ENCODE assay signal across 1 cellular context in genomic region chr4:4666187-4666586, GRCh38.
TF ChIP-seq lines count a peak whose summit lies in the region.

No MANE protein-coding gene starts in this region.

TF ChIP-seq in HCT116, 20 proteins besides CTCF, POLR2A, EP300 and RAD21 (continued from another document):
- no peak for TF ChIP-seq POLR2AphosphoS5 (IDR thresholded peaks at IDR 0.05; ENCODE audit: low read depth, low read length)
- no peak for TF ChIP-seq ZBTB33 (IDR thresholded peaks at IDR 0.05; ENCODE audit: extremely low read depth, insufficient replicate concordance, low read length)
- no peak for TF ChIP-seq EZH2 (IDR thresholded peaks at IDR 0.05)
- no peak for TF ChIP-seq MAX (IDR thresholded peaks at IDR 0.05)
- no peak for TF ChIP-seq YY1 (IDR thresholded peaks at IDR 0.05; ENCODE audit: extremely low read depth, insufficient replicate concordance, low read depth, low read length)
- TF ChIP-seq TCF7L2 (IDR thresholded peaks at IDR 0.05; ENCODE audit: borderline replicate concordance, extremely low read depth, insufficient read depth, insufficient read length), result no peak
- no peak for TF ChIP-seq EGR1 (IDR thresholded peaks at IDR 0.05; ENCODE audit: low read depth)
- no peak for TF ChIP-seq ELF1 (IDR thresholded peaks at IDR 0.05; ENCODE audit: borderline replicate concordance, low read depth)
- TF ChIP-seq, protein P1, sequence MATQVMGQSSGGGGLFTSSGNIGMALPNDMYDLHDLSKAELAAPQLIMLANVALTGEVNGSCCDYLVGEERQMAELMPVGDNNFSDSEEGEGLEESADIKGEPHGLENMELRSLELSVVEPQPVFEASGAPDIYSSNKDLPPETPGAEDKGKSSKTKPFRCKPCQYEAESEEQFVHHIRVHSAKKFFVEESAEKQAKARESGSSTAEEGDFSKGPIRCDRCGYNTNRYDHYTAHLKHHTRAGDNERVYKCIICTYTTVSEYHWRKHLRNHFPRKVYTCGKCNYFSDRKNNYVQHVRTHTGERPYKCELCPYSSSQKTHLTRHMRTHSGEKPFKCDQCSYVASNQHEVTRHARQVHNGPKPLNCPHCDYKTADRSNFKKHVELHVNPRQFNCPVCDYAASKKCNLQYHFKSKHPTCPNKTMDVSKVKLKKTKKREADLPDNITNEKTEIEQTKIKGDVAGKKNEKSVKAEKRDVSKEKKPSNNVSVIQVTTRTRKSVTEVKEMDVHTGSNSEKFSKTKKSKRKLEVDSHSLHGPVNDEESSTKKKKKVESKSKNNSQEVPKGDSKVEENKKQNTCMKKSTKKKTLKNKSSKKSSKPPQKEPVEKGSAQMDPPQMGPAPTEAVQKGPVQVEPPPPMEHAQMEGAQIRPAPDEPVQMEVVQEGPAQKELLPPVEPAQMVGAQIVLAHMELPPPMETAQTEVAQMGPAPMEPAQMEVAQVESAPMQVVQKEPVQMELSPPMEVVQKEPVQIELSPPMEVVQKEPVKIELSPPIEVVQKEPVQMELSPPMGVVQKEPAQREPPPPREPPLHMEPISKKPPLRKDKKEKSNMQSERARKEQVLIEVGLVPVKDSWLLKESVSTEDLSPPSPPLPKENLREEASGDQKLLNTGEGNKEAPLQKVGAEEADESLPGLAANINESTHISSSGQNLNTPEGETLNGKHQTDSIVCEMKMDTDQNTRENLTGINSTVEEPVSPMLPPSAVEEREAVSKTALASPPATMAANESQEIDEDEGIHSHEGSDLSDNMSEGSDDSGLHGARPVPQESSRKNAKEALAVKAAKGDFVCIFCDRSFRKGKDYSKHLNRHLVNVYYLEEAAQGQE (IDR thresholded peaks at IDR 0.05; ENCODE audit: low read depth), result no peak
